8 cellular contexts compared by ENCODE assay signal in genomic region chr18:3458952-3459853, GRCh38. TPM values are rescaled to one million over a fixed set of nuclear protein-coding genes. Genes with fewer than 3 reads are reported as not detected.
DNase-seq lines count a peak whose midpoint lies in the region; ATAC-seq and TF ChIP-seq lines count a peak whose summit lies in the region.

No MANE protein-coding gene starts in this region.

- POLR2A ChIA-PET in HEK293T (lab: Yijun Ruan, JAX) = no interaction called here

- no peak for TF ChIP-seq POLR2A in ovary (IDR thresholded peaks at IDR 0.05)

- DNase-seq in EL = peak; percentile 47
- peak; percentile 58 to 88 for DNase-seq in cardiac fibroblast (ENCODE audit: low read depth in 2 of 2)
- DNase-seq in ovary = no peak
- DNase-seq in SHP77 (lab: John Stamatoyannopoulos, UW) = no peak
- no peak for DNase-seq in HEK293T (ENCODE audit: extremely low spot score)
- no peak for DNase-seq in posterior cingulate gyrus

- intact Hi-C loops in ovary (cut with DNase I) = loop anchor here (10.0 kb wide), 4 partner anchors 136 to 206 kb away; no protein-coding TSS in a partner anchor
- intact Hi-C loops in posterior cingulate gyrus (cut with DNase I) = no loop called here

- no peak for TF ChIP-seq CTCF in cardiac fibroblast (IDR thresholded peaks at IDR 0.05; ENCODE audit: low read depth, low read length)
- no peak for TF ChIP-seq CTCF in ovary (IDR thresholded peaks at IDR 0.05)

- H3K4me3 ChIP-seq in cardiac fibroblast (replicated peaks in 1 of 2; ENCODE audit: low read depth in 2 of 2, low read length in 2 of 2) (no peak overlapping the region), muscle layer of duodenum (ENCODE audit: low read depth in 1 of 2, low read length in 2 of 2) (no peak overlapping the region), ovary (no peak overlapping the region)

- peaks cover 22 to 35% of the 10 kb centered on the region in 2 donors for H3K36me3 ChIP-seq in muscle layer of duodenum (ENCODE audit: control insufficient read depth in 1 of 2, insufficient read depth in 2 of 2, low read length in 2 of 2)
- no peaks in the 10 kb centered on the region for H3K36me3 ChIP-seq in ovary

- peak; percentile 42 for ATAC-seq in HG03558 (IDR thresholded peaks at IDR 0.05; ENCODE audit: extremely low read depth, unreplicated experiment)

- H3K27ac ChIP-seq in muscle layer of duodenum (ENCODE audit: low read length) (peak overlapping the region; percentile 57), ovary (no peak overlapping the region)

- TF ChIP-seq EP300 in ovary (IDR thresholded peaks at IDR 0.05) = no peak

- H3K27me3 ChIP-seq in muscle layer of duodenum (ENCODE audit: low read depth, low read length) (no peaks in the 10 kb centered on the region), ovary (no peaks in the 10 kb centered on the region)

- H3K4me1 ChIP-seq in muscle layer of duodenum (ENCODE audit: control insufficient read depth in 1 of 2, insufficient read depth in 2 of 2, low read length in 2 of 2) (peaks cover 22 to 24% of the 10 kb centered on the region in 2 donors), ovary (ENCODE audit: insufficient read depth) (no peaks in the 10 kb centered on the region)

- CTCF ChIA-PET in HEK293T (lab: Yijun Ruan, JAX) = interaction anchor here (0.6 to 1.3 kb wide), 2 partner anchors 49 to 126 kb away, joined by 3 read pairs; no protein-coding TSS in a partner anchor

- H3K9me3 ChIP-seq in muscle layer of duodenum (ENCODE audit: control insufficient read depth in 1 of 2, low read length in 2 of 2) = peaks cover 0 to 7% of the 10 kb centered on the region in 2 donors
- no peaks in the 10 kb centered on the region for H3K9me3 ChIP-seq in ovary

- WGBS in ovary, 3 donors = 91 to 96% (median 96%) methylated on average over 5 of the region's 5 CpGs

TF ChIP-seq in HEK293T, 16 proteins besides CTCF, POLR2A, EP300 and RAD21:
- TF ChIP-seq FOXA1 (IDR thresholded peaks at IDR 0.05) (no peak), LEF1 (IDR thresholded peaks at IDR 0.05; ENCODE audit: borderline replicate concordance) (no peak), PKNOX1 (IDR thresholded peaks at IDR 0.05) (no peak), ARNT (IDR thresholded peaks at IDR 0.05) (no peak), ELF4 (IDR thresholded peaks at IDR 0.05) (no peak), CTBP1 (IDR thresholded peaks at IDR 0.05; ENCODE audit: borderline replicate concordance) (no peak), NFRKB (IDR thresholded peaks at IDR 0.05) (no peak), ZNF384 (IDR thresholded peaks at IDR 0.05) (no peak), FOXK2 (IDR thresholded peaks at IDR 0.05) (no peak), TARDBP (IDR thresholded peaks at IDR 0.05) (no peak), L3MBTL2 (conservative IDR thresholded peaks at IDR 0.05) (no peak), SP1 (IDR thresholded peaks at IDR 0.05) (no peak), SUZ12 (IDR thresholded peaks at IDR 0.05) (no peak), BHLHE40 (IDR thresholded peaks at IDR 0.05; ENCODE audit: borderline replicate concordance) (no peak), FOXM1 (IDR thresholded peaks at IDR 0.05; ENCODE audit: borderline replicate concordance) (no peak), HDGF (IDR thresholded peaks at IDR 0.05; ENCODE audit: borderline replicate concordance) (no peak)

RNA-seq across cellular contexts. Expression of gene TGIF1, which starts 9.2 kb away (rescaled TPM):
- total RNA-seq in ovary = 10 to 100 TPM; 30.9 to 93.4 (median 55.6) TPM
- polyA plus RNA-seq in ovary = 10 to 100 TPM; 68.0 to 78.1 TPM

Comparison
In these comparisons a context has a peak if more than half of its experiments do, and no peak if none do; other contexts are left out.
1. DNase-seq: peak in EL (single experiment) and cardiac fibroblast (2 of 2); none in ovary (0 of 5), SHP77 (0 of 2), HEK293T (single experiment) and posterior cingulate gyrus (0 of 10).